In genomic region chr5:37326536-37326935, GRCh38 we compare ENCODE assay signal across 19 cellular contexts.
"Had no signal": no experiment of that assay in that cellular context is flagged by ENCODE, and none has a peak within 500 bp of the region (broad histone marks: within the 10 kb centered on the region; RNA-seq: fewer than 3 reads in every experiment).

No MANE protein-coding gene starts in this region.

- H3K4me3 ChIP-seq: cardiac muscle cell, SJSA1 had no signal

- H3K27me3 ChIP-seq: brain microvascular endothelial cell, cardiac muscle cell, SJSA1 had no signal

- H3K9me3 ChIP-seq: SJSA1 had no signal

- H3K4me1 ChIP-seq: SJSA1 had no signal

- DNase-seq: activated CD4-positive, alpha-beta T cell treated with anti-CD3 and anti-CD28 coated beads for 48 hours; activated CD4-positive, alpha-beta T cell treated with anti-CD3 and anti-CD28 coated beads, Interleukin-2, amount 50 U/mL, for 4 hours; activated CD4-positive, CD25-positive, alpha-beta regulatory T cell treated with anti-CD3 and anti-CD28 coated beads, Interleukin-2, amount 50 U/mL, for 72 hours; activated CD8-positive, alpha-beta memory T cell treated with anti-CD3 and anti-CD28 coated beads for 24 hours; activated gamma-delta T cell; activated naive CD4-positive, alpha-beta T cell treated with anti-CD3 and anti-CD28 coated beads for 36 hours; activated T-cell treated with anti-CD3 and anti-CD28 coated beads, Interleukin-2, amount 50 U/mL, for 4 hours; brain microvascular endothelial cell; NCI-H1092 treated with DMSO at 0.1 percent for 48 hours; NCI-H1417 treated with DMSO at 0.1 percent for 48 hours; NCI-H1694; NCI-H2029; NCI-H2107; NCI-H510A treated with DMSO at 0.1 percent for 48 hours; NCI-H69; NK-92 treated with Interleukin-12 subunit alpha and Interleukin-12 subunit beta, amount 100 ng/mL, for 24 hours; SHP77 had no signal

- ATAC-seq: activated T-cell treated with anti-CD3 and anti-CD28 coated beads, Interleukin-2, amount 50 U/mL, for 4 hours had no signal

- H3K27ac ChIP-seq: brain microvascular endothelial cell, cardiac muscle cell, SJSA1 had no signal
